ENCODE assay signal across 8 cellular contexts in genomic region chr5:138544171-138545134, GRCh38. TPM values are rescaled to one million over a fixed set of nuclear protein-coding genes. Genes with fewer than 3 reads are reported as not detected.
DNase-seq lines count a peak whose midpoint lies in the region; ATAC-seq and TF ChIP-seq lines count a peak whose summit lies in the region.

No MANE protein-coding gene starts in this region.

- no peaks in the 10 kb centered on the region for H3K4me1 ChIP-seq in iPS DF 6.9 (ENCODE audit: control insufficient read depth, insufficient read depth, low read length)
- H3K4me1 ChIP-seq in smooth muscle cell (ENCODE audit: low read depth): peaks cover 28% of the 10 kb centered on the region

- H3K9me3 Mint-ChIP-seq in activated T-cell treated with anti-CD3 and anti-CD28 coated beads, Interleukin-2, amount 50 U/mL, for 4 hours: no peaks in the 10 kb centered on the region
- H3K9me3 Mint-ChIP-seq in activated T-helper 2 cell treated with anti-CD3 and anti-CD28 coated beads, Interferon-gamma antibody, Interleukin-2, Interleukin-4, amounts not matched to agents 10 μg/mL and 5 μg/mL and 100 μg/mL, durations not matched to agents 14 hours and 24 hours and 36 hours: no peaks in the 10 kb centered on the region

- no peaks in the 10 kb centered on the region for H3K9me3 ChIP-seq in iPS DF 6.9 (ENCODE audit: control insufficient read depth, insufficient read depth, low read length)
- no peaks in the 10 kb centered on the region for H3K9me3 ChIP-seq in smooth muscle cell (replicated peaks; ENCODE audit: low read depth)

- H3F3A ChIP-seq in smooth muscle cell (ENCODE audit: low read depth): peaks cover 5% of the 10 kb centered on the region

- no peaks in the 10 kb centered on the region for H3K36me3 ChIP-seq in iPS DF 6.9 (ENCODE audit: control insufficient read depth, insufficient read depth, low read length)
- no peaks in the 10 kb centered on the region for H3K36me3 ChIP-seq in smooth muscle cell (ENCODE audit: low read depth)

- peaks cover 93% of the 10 kb centered on the region for H3K79me2 ChIP-seq in smooth muscle cell (ENCODE audit: low read depth)

- H3K27ac Mint-ChIP-seq in activated T-helper 2 cell treated with anti-CD3 and anti-CD28 coated beads, Interferon-gamma antibody, Interleukin-2, Interleukin-4, amounts not matched to agents 10 μg/mL and 5 μg/mL and 100 μg/mL, durations not matched to agents 14 hours and 24 hours and 36 hours: peak overlapping the region; percentile 100

- H3K4me3 ChIP-seq in iPS DF 6.9 (ENCODE audit: low read length) (peak overlapping the region; percentile 64; the same call in 1 of the 2 replicates), smooth muscle cell (peak overlapping the region; percentile 73)

- no CpG with 5 or more reads among the region's 17 CpGs for WGBS in iPS DF 6.9 (ENCODE audit: insufficient coverage, insufficient read length)
- 57% methylated on average over 17 of the region's 17 CpGs for WGBS in smooth muscle cell (ENCODE audit: low lambda C conversion rate)

- peaks cover 30% of the 10 kb centered on the region for H3K36me3 Mint-ChIP-seq in activated T-cell treated with anti-CD3 and anti-CD28 coated beads, Interleukin-2, amount 50 U/mL, for 4 hours (ENCODE audit: insufficient read depth)
- H3K36me3 Mint-ChIP-seq in activated T-helper 2 cell treated with anti-CD3 and anti-CD28 coated beads, Interferon-gamma antibody, Interleukin-2, Interleukin-4, amounts not matched to agents 10 μg/mL and 5 μg/mL and 100 μg/mL, durations not matched to agents 14 hours and 24 hours and 36 hours (ENCODE audit: low read depth): peaks cover 54% of the 10 kb centered on the region

- peaks cover 41% of the 10 kb centered on the region for H4K20me1 ChIP-seq in smooth muscle cell (ENCODE audit: low read depth)

- ATAC-seq in activated T-cell treated with anti-CD3 and anti-CD28 coated beads, Interleukin-2, amount 50 U/mL, for 4 hours: no peak
- no peak for ATAC-seq in GM19397 (IDR thresholded peaks at IDR 0.05; ENCODE audit: unreplicated experiment)
- ATAC-seq in GM19452 (IDR thresholded peaks at IDR 0.05; ENCODE audit: unreplicated experiment): no peak

- intact Hi-C loops in activated T-helper 2 cell treated with anti-CD3 and anti-CD28 coated beads, Interferon-gamma antibody, Interleukin-2, Interleukin-4, amounts not matched to agents 10 μg/mL and 5 μg/mL and 100 μg/mL, durations not matched to agents 14 hours and 24 hours and 36 hours (cut with micrococcal nuclease): loop anchor here (5.0 to 10.0 kb wide), 2 partner anchors 192 to 750 kb away; partner anchors contain the start of genes KDM3B and MATR3

- H3K4me2 ChIP-seq in smooth muscle cell: peak overlapping the region; percentile 86

- H2AFZ ChIP-seq in smooth muscle cell (ENCODE audit: low read depth): no peak overlapping the region

- TF ChIP-seq CTCF in smooth muscle cell (IDR thresholded peaks at IDR 0.05; ENCODE audit: borderline replicate concordance, insufficient read depth, poor library complexity, severe bottlenecking): no peak

- H3K4me1 Mint-ChIP-seq in activated T-cell treated with anti-CD3 and anti-CD28 coated beads, Interleukin-2, amount 50 U/mL, for 4 hours (ENCODE audit: low read depth): peaks cover 65% of the 10 kb centered on the region
- peaks cover 57% of the 10 kb centered on the region for H3K4me1 Mint-ChIP-seq in activated T-helper 2 cell treated with anti-CD3 and anti-CD28 coated beads, Interferon-gamma antibody, Interleukin-2, Interleukin-4, amounts not matched to agents 10 μg/mL and 5 μg/mL and 100 μg/mL, durations not matched to agents 14 hours and 24 hours and 36 hours (ENCODE audit: low read depth)

- H3K27me3 ChIP-seq in iPS DF 6.9 (ENCODE audit: control insufficient read depth, insufficient read depth, low read length): no peaks in the 10 kb centered on the region
- no peaks in the 10 kb centered on the region for H3K27me3 ChIP-seq in smooth muscle cell (ENCODE audit: low read depth)

- no peak for DNase-seq in activated T-cell treated with anti-CD3 and anti-CD28 coated beads, Interleukin-2, amount 50 U/mL, for 4 hours
- DNase-seq in activated T-cell treated with anti-CD3 and anti-CD28 coated beads for 4 hours: no peak
- DNase-seq in activated T-helper 2 cell treated with anti-CD3 and anti-CD28 coated beads, Interferon-gamma antibody, Interleukin-2, Interleukin-4, amounts not matched to agents 10 μg/mL and 5 μg/mL and 100 μg/mL, durations not matched to agents 14 hours and 24 hours and 36 hours (ENCODE audit: low spot score): no peak
- DNase-seq in iPS DF 6.9 (ENCODE audit: low read depth, low spot score): no peak
- no peak for DNase-seq in smooth muscle cell (lab: John Stamatoyannopoulos, UW; ENCODE audit: unreplicated experiment)
- no peak for DNase-seq in stimulated activated CD4-positive, alpha-beta T cell treated with anti-CD3 and anti-CD28 coated beads, Interleukin-4, amount 100 ng/mL, for 1 hour

- peak overlapping the region; percentile 99 for H3K4me3 Mint-ChIP-seq in activated T-cell treated with anti-CD3 and anti-CD28 coated beads, Interleukin-2, amount 50 U/mL, for 4 hours
- peak overlapping the region; percentile 100 for H3K4me3 Mint-ChIP-seq in activated T-helper 2 cell treated with anti-CD3 and anti-CD28 coated beads, Interferon-gamma antibody, Interleukin-2, Interleukin-4, amounts not matched to agents 10 μg/mL and 5 μg/mL and 100 μg/mL, durations not matched to agents 14 hours and 24 hours and 36 hours (ENCODE audit: low read depth)

- H3K9ac ChIP-seq in smooth muscle cell (ENCODE audit: low read depth): peak overlapping the region; percentile 99

- no peak overlapping the region for H3K27ac ChIP-seq in iPS DF 6.9 (ENCODE audit: low read length)
- peak overlapping the region; percentile 98 for H3K27ac ChIP-seq in smooth muscle cell (ENCODE audit: low read depth)

- no peaks in the 10 kb centered on the region for H3K27me3 Mint-ChIP-seq in activated T-cell treated with anti-CD3 and anti-CD28 coated beads, Interleukin-2, amount 50 U/mL, for 4 hours (ENCODE audit: low read depth)
- H3K27me3 Mint-ChIP-seq in activated T-helper 2 cell treated with anti-CD3 and anti-CD28 coated beads, Interferon-gamma antibody, Interleukin-2, Interleukin-4, amounts not matched to agents 10 μg/mL and 5 μg/mL and 100 μg/mL, durations not matched to agents 14 hours and 24 hours and 36 hours (ENCODE audit: low read depth): no peaks in the 10 kb centered on the region

RNA-seq across cellular contexts. Expression of gene ETF1, which starts 1.4 kb away (rescaled TPM):
- 100 to 1,000 TPM; 261 to 279 (median 270) TPM for total RNA-seq in activated T-cell treated with anti-CD3 and anti-CD28 coated beads, Interleukin-2, amount 50 U/mL, for 4 hours
- 169 and 170 TPM in 2 replicates for total RNA-seq in activated T-helper 2 cell treated with anti-CD3 and anti-CD28 coated beads, Interferon-gamma antibody, Interleukin-2, Interleukin-4, amounts not matched to agents 10 μg/mL and 5 μg/mL and 100 μg/mL, durations not matched to agents 14 hours and 24 hours and 36 hours
- total RNA-seq in smooth muscle cell: 98.0 and 100 TPM in 2 replicates
- 44.0 and 48.7 TPM in 2 replicates for polyA plus RNA-seq in smooth muscle cell

RNA-seq across cellular contexts. Expression of gene HSPA9, which starts 30.7 kb away (rescaled TPM):
- 100 to 1,000 TPM; 701 to 707 (median 707) TPM for total RNA-seq in activated T-cell treated with anti-CD3 and anti-CD28 coated beads, Interleukin-2, amount 50 U/mL, for 4 hours
- 333 and 340 TPM in 2 replicates for total RNA-seq in activated T-helper 2 cell treated with anti-CD3 and anti-CD28 coated beads, Interferon-gamma antibody, Interleukin-2, Interleukin-4, amounts not matched to agents 10 μg/mL and 5 μg/mL and 100 μg/mL, durations not matched to agents 14 hours and 24 hours and 36 hours
- 263 and 317 TPM in 2 replicates for total RNA-seq in smooth muscle cell
- polyA plus RNA-seq in smooth muscle cell: 136 and 157 TPM in 2 replicates
